ENCODE assay signal across 15 cellular contexts in genomic region chr7:27145167-27145883, GRCh38. TPM values are rescaled to one million over a fixed set of nuclear protein-coding genes. Genes with fewer than 3 reads are reported as not detected.
DNase-seq lines count a peak whose midpoint lies in the region; ATAC-seq, FAIRE-seq and TF ChIP-seq lines count a peak whose summit lies in the region.
"Had no signal": no experiment of that assay in that cellular context is flagged by ENCODE, and none has a peak within 500 bp of the region (broad histone marks: within the 10 kb centered on the region; RNA-seq: fewer than 3 reads in every experiment).

No MANE protein-coding gene starts in this region.

- H3K9me3 Mint-ChIP-seq in astrocyte (ENCODE audit: unreplicated experiment): peaks cover 52% of the 10 kb centered on the region

- H3K9me2 ChIP-seq in PC-9 (ENCODE audit: insufficient read depth): no peaks in the 10 kb centered on the region

- no peaks in the 10 kb centered on the region for H3K79me2 ChIP-seq in astrocyte (ENCODE audit: insufficient read depth, low read length)
- no peaks in the 10 kb centered on the region for H3K79me2 ChIP-seq in PC-9 (ENCODE audit: low read depth)

- H3K9ac ChIP-seq in astrocyte (ENCODE audit: low read length): no peak overlapping the region
- H3K9ac ChIP-seq: neural progenitor cell had no signal

- H4K20me1 ChIP-seq in astrocyte (ENCODE audit: insufficient read depth, low read length) (peaks cover 2% of the 10 kb centered on the region), PC-9 (ENCODE audit: insufficient read depth) (no peaks in the 10 kb centered on the region)

- H3K4me3 ChIP-seq in H7 (ENCODE audit: insufficient read depth, low read depth, low read length) (no peak overlapping the region), astrocyte (ENCODE audit: insufficient read depth, low read depth, low read length) (no peak overlapping the region), kidney epithelial cell (ENCODE audit: low read depth, low read length) (peak overlapping the region; percentile 21), PC-9 (no peak overlapping the region)
- H3K4me3 ChIP-seq: neural progenitor cell, SK-N-MC had no signal

- no peak overlapping the region for H2AFZ ChIP-seq in astrocyte (ENCODE audit: low read depth, low read length)
- no peak overlapping the region for H2AFZ ChIP-seq in PC-9
- H2AFZ ChIP-seq: neural progenitor cell had no signal

- peaks cover 3% of the 10 kb centered on the region for H3K36me3 Mint-ChIP-seq in astrocyte (ENCODE audit: low read depth, unreplicated experiment)
- H3K36me3 Mint-ChIP-seq: neural progenitor cell had no signal

- no peak for ATAC-seq in HG03565 (IDR thresholded peaks at IDR 0.05; ENCODE audit: unreplicated experiment)

- TF ChIP-seq CTCF in astrocyte (IDR thresholded peaks at IDR 0.05; ENCODE audit: insufficient read depth, low read depth, low read length) (no peak), kidney epithelial cell (IDR thresholded peaks at IDR 0.05; ENCODE audit: insufficient read depth, low read length, poor library complexity, severe bottlenecking) (no peak), PC-9 (conservative IDR thresholded peaks at IDR 0.05) (no peak)

- no peak overlapping the region for H3K27ac Mint-ChIP-seq in astrocyte (ENCODE audit: unreplicated experiment)
- H3K27ac Mint-ChIP-seq: neural progenitor cell had no signal

- H3K4me1 Mint-ChIP-seq in astrocyte (ENCODE audit: low read depth, unreplicated experiment): no peaks in the 10 kb centered on the region

- H3K36me3 ChIP-seq in H7 (replicated peaks; ENCODE audit: control insufficient read depth, insufficient read depth, low read length): no peaks in the 10 kb centered on the region
- H3K36me3 ChIP-seq in astrocyte (ENCODE audit: insufficient read depth, low read length): no peaks in the 10 kb centered on the region
- peaks cover 3% of the 10 kb centered on the region for H3K36me3 ChIP-seq in kidney epithelial cell (ENCODE audit: control insufficient read depth, insufficient read depth, low read length)
- H3K36me3 ChIP-seq in PC-9 (ENCODE audit: low read depth): no peaks in the 10 kb centered on the region
- H3K36me3 ChIP-seq: neural progenitor cell had no signal

- no peak for TF ChIP-seq POLR2A in GM12891 (IDR thresholded peaks at IDR 0.05; ENCODE audit: low read depth, low read length)

- no peak overlapping the region for H3K4me3 Mint-ChIP-seq in astrocyte (ENCODE audit: unreplicated experiment)
- H3K4me3 Mint-ChIP-seq: neural progenitor cell had no signal

- peak overlapping the region; percentile 33 for H3K4me2 ChIP-seq in astrocyte (ENCODE audit: low read length)
- H3K4me2 ChIP-seq in PC-9: no peak overlapping the region
- H3K4me2 ChIP-seq: neural progenitor cell had no signal

- intact Hi-C loops in PC-9 (cut with micrococcal nuclease; ENCODE audit: unreplicated experiment): no loop called here

- H3K27me3 ChIP-seq in H7 (ENCODE audit: control insufficient read depth, insufficient read depth, low read length) (peaks cover 99% of the 10 kb centered on the region), astrocyte (ENCODE audit: insufficient read depth, low read length) (peaks cover 96% of the 10 kb centered on the region), kidney epithelial cell (ENCODE audit: control insufficient read depth, insufficient read depth, low read length) (peaks cover 2% of the 10 kb centered on the region), PC-9 (ENCODE audit: insufficient read depth, low read depth) (no peaks in the 10 kb centered on the region)

- H3K9me3 ChIP-seq in astrocyte (ENCODE audit: insufficient read depth, low read depth, low read length) (peaks cover 18% of the 10 kb centered on the region), PC-9 (ENCODE audit: insufficient read depth, low read depth) (no peaks in the 10 kb centered on the region)

- peak; percentile 66 for DNase-seq in H7
- DNase-seq in astrocyte (ENCODE audit: low read depth): no peak
- DNase-seq in kidney epithelial cell (ENCODE audit: low read depth): no peak
- DNase-seq in retina: peak; percentile 61
- no peak for DNase-seq in PC-9
- DNase-seq in GM12891 (ENCODE audit: insufficient read length, low spot score): no peak
- no peak for DNase-seq in substantia nigra (lab: John Stamatoyannopoulos, UW)
- DNase-seq: KBM-7, NCI-H1436, small intestine had no signal

- peaks cover 4% of the 10 kb centered on the region; the same call in 1 of the 2 replicates for H3F3A ChIP-seq in PC-9 (ENCODE audit: insufficient read depth, low read depth)

- H3K27ac ChIP-seq in astrocyte (ENCODE audit: low read depth, low read length) (no peak overlapping the region), PC-9 (no peak overlapping the region), substantia nigra (ENCODE audit: low read depth, low read length, poor library complexity, severe bottlenecking) (no peak overlapping the region)
- H3K27ac ChIP-seq: neural progenitor cell, SK-N-MC had no signal

- POLR2A ChIA-PET in PC-9 (lab: Charles Lee; ENCODE audit: unreplicated experiment): interaction anchor here (0.7 kb wide), 1 partner anchor 16 kb away, joined by 3 read pairs; no protein-coding TSS in a partner anchor

- no TSS peak for BruUV-seq in PC-9 (replicated peaks; lab: Mats Ljungman, UMichigan)

- H3K27me3 Mint-ChIP-seq in astrocyte (ENCODE audit: low read depth, unreplicated experiment): peaks cover 89% of the 10 kb centered on the region

- CTCF ChIA-PET in PC-9 (lab: Charles Lee): no interaction called here

- FAIRE-seq in astrocyte (lab: Jason Lieb, UNC): no peak
- no peak for FAIRE-seq in GM12891 (lab: Jason Lieb, UNC)
- FAIRE-seq: D721Med, small intestine had no signal

- H3K4me1 ChIP-seq in astrocyte (ENCODE audit: insufficient read depth, low read length) (no peaks in the 10 kb centered on the region), PC-9 (replicated peaks; ENCODE audit: insufficient read depth) (0 out of 2 replicates have a peak, but pooled peaks cover 11% of the 10 kb centered on the region)

TF ChIP-seq in GM12891, 5 proteins besides CTCF, POLR2A, EP300 and RAD21:
- no peak for TF ChIP-seq POLR2AphosphoS5 (IDR thresholded peaks at IDR 0.05; ENCODE audit: low read depth, low read length)
- TF ChIP-seq TAF1 (IDR thresholded peaks at IDR 0.05; ENCODE audit: low read depth, low read length): no peak
- TF ChIP-seq PAX5 (IDR thresholded peaks at IDR 0.05; ENCODE audit: insufficient read depth, low read length, severe bottlenecking): no peak
- no peak for TF ChIP-seq SPI1 (IDR thresholded peaks at IDR 0.05; ENCODE audit: low read depth, low read length)
- no peak for TF ChIP-seq POU2F2 (IDR thresholded peaks at IDR 0.05; ENCODE audit: low read depth, low read length)
TF ChIP-seq in GM12891: peak in this region for 0.

RNA-seq across cellular contexts. Expression of gene HOXA5, which starts 1.8 kb away (rescaled TPM):
- total RNA-seq in H7 (2014; rRNA removed; shearing (Covaris generic)): not detected in 2 replicates
- total RNA-seq in astrocyte (not detected in 2 replicates), kidney epithelial cell (18.8 and 19.1 TPM in 2 replicates), PC-9 (2021) (0.63 and 1.0 TPM in 2 replicates)
- polyA plus RNA-seq in GM12891 (2012; ENCODE audit: low read depth, missing spikeins): not detected
- total RNA-seq: bronchial epithelial cell had no signal

RNA-seq across cellular contexts. Expression of gene HOXA6, which starts 2.2 kb away (rescaled TPM):
- total RNA-seq in H7 (2014; rRNA removed; shearing (Covaris generic)): not detected in 2 replicates
- not detected in 2 replicates for total RNA-seq in astrocyte
- 4.8 and 10.5 TPM in 2 replicates for total RNA-seq in kidney epithelial cell
- total RNA-seq in PC-9 (2021): 0.65 and 1.2 TPM in 2 replicates
- not detected for polyA plus RNA-seq in GM12891 (2012; ENCODE audit: low read depth, missing spikeins)

RNA-seq across cellular contexts. Expression of gene HOXA3, which starts 7.1 kb away (rescaled TPM):
- total RNA-seq in H7 (2014; rRNA removed; shearing (Covaris generic)): not detected in 2 replicates
- total RNA-seq in astrocyte (not detected in 2 replicates), kidney epithelial cell (17.3 and 26.4 TPM in 2 replicates), PC-9 (2021) (50.5 and 53.1 TPM in 2 replicates)
- not detected for polyA plus RNA-seq in GM12891 (2012; ENCODE audit: low read depth, missing spikeins)
- total RNA-seq: bronchial epithelial cell had no signal

RNA-seq across cellular contexts. Expression of gene HOXA7, which starts 11.2 kb away (rescaled TPM):
- not detected in 2 replicates for total RNA-seq in H7 (2014; rRNA removed; shearing (Covaris generic))
- total RNA-seq in astrocyte (not detected in 2 replicates), kidney epithelial cell (28.8 and 34.2 TPM in 2 replicates), PC-9 (2021) (not detected in 2 replicates)
- polyA plus RNA-seq in GM12891 (2012; ENCODE audit: low read depth, missing spikeins): not detected
- total RNA-seq: bronchial epithelial cell had no signal

RNA-seq across cellular contexts. Expression of gene HOXA4, which starts 14.8 kb away (rescaled TPM):
- not detected in 2 replicates for total RNA-seq in H7 (2014; rRNA removed; shearing (Covaris generic))
- total RNA-seq in astrocyte: not detected in 2 replicates
- total RNA-seq in kidney epithelial cell: 4.5 and 7.4 TPM in 2 replicates
- total RNA-seq in PC-9 (2021): not detected in 2 replicates
- not detected for polyA plus RNA-seq in GM12891 (2012; ENCODE audit: low read depth, missing spikeins)
- total RNA-seq: bronchial epithelial cell had no signal

Comparison
In these comparisons a context has a peak if more than half of its experiments do, and no peak if none do; other contexts are left out.
1. DNase-seq: peak in H7 (single experiment) and retina (single experiment); none in astrocyte (single experiment), kidney epithelial cell (single experiment), PC-9 (0 of 2), GM12891 (single experiment) and substantia nigra (0 of 49).
2. RNA of gene HOXA3, which starts 7.1 kb away (total RNA-seq): 50.5 to 53.1 TPM in PC-9 and 17.3 to 26.4 TPM in kidney epithelial cell; not detected in H7 and not detected in astrocyte; every median in the first group is over 10 times any median in the second.